Comparison of ENCODE assay signal across 1 cellular context in genomic region chr7:78523903-78524302, GRCh38.
TF ChIP-seq lines count a peak whose summit lies in the region.

No MANE protein-coding gene starts in this region.

TF ChIP-seq in HCT116, 20 proteins besides CTCF, POLR2A, EP300 and RAD21 (continued from another document):
- TF ChIP-seq JUND (IDR thresholded peaks at IDR 0.05) (no peak), CEBPB (IDR thresholded peaks at IDR 0.05; ENCODE audit: low read depth) (no peak)
